In the genomic region with DNA sequence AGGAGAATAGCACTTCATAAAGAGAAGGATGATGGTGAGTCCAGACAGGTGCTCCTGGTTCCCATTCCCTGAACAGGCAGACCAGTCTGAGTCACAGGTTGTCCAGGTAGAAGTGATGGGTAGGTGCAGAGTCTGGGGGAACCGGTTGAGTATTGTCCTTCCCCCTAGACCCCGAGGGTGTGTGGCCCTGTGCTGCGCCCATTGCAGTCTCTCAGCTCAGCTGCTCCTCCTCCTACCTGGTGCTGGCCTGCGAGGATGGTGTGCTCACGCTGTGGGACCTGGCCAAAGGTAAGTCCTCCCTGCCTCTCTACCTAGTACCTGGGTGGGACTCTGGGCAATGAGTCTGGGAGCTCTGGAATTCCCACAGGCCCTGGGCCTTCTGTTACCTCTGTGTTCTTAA, we compare ENCODE assay signal across 7 cellular contexts. TPM values are rescaled to one million over a fixed set of nuclear protein-coding genes. Genes with fewer than 3 reads are reported as not detected.
"Had no signal": no experiment of that assay in that cellular context is flagged by ENCODE, and none has a peak within 500 bp of the region (broad histone marks: within the 10 kb centered on the region; RNA-seq: fewer than 3 reads in every experiment).

No MANE protein-coding gene starts in this region.

- H3K4me3 ChIP-seq: GM23248, K562 had no signal

- ATAC-seq: K562 had no signal

- DNase-seq: GM23248, GOT3, H7, HCEC 1CT, IMR-90 had no signal

- H3K27ac ChIP-seq: GM23248 had no signal

RNA-seq across cellular contexts. Expression of gene MESP1, which starts 19.8 kb away (rescaled TPM):
- total RNA-seq: GM23248, H4 had no signal

RNA-seq across cellular contexts. Expression of gene WDR93, which starts 40.7 kb away (rescaled TPM):
- total RNA-seq: GM23248, H7, IMR-90, K562 had no signal

RNA-seq across cellular contexts. Expression of gene PEX11A, which starts 40.7 kb away (rescaled TPM):
- total RNA-seq: K562 had no signal

RNA-seq across cellular contexts. Expression of gene MESP2, which starts 44.9 kb away (rescaled TPM):
- total RNA-seq: GM23248, H4 had no signal

RNA-seq across cellular contexts. Expression of gene PLIN1, which starts 52.1 kb away (rescaled TPM):
- total RNA-seq: GM23248, H7, K562 had no signal
